Comparison of ENCODE assay signal across 12 cellular contexts in the genomic region with DNA sequence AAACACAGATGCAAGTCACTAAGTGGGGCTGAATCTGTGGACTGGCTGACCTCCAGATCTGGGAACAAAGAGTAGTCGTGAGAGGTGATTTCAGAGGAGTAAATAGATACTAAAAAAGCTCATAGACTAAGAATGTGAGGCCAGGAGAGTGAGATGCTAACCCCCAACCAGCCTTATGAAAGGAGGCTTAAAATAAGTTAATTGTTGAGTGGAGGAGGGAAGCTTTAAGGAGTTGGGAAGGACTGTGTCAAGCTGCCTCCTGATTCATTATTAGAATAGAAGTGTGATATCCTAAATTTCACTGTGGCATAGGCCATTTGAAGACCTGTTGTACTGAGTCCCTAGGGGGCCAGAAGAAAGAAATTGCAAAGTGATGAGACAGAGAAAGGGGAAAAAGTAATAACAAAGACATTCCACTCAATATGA.
A peak's percentile ranks its signal among the peaks of the same experiment; 100 is the strongest.
DNase-seq lines count a peak whose midpoint lies in the region; ATAC-seq and TF ChIP-seq lines count a peak whose summit lies in the region.
"Had no signal": no experiment of that assay in that cellular context is flagged by ENCODE, and none has a peak within 500 bp of the region (broad histone marks: within the 10 kb centered on the region; RNA-seq: fewer than 3 reads in every experiment).

No MANE protein-coding gene starts in this region.

- H3K9me3 ChIP-seq in CD4-positive, alpha-beta T cell (ENCODE audit: control insufficient read depth, low read length) = no peaks in the 10 kb centered on the region
- H3K9me3 ChIP-seq in ectodermal cell (ENCODE audit: control insufficient read depth, low read length) = no peaks in the 10 kb centered on the region
- H3K9me3 ChIP-seq: pancreas had no signal

- H3K27me3 ChIP-seq in CD4-positive, alpha-beta T cell (ENCODE audit: control insufficient read depth, insufficient read depth, low read length) = no peaks in the 10 kb centered on the region
- H3K27me3 ChIP-seq in ectodermal cell (ENCODE audit: control insufficient read depth, insufficient read depth, low read length, poor library complexity, severe bottlenecking) = no peaks in the 10 kb centered on the region
- H3K27me3 ChIP-seq: pancreas had no signal

- no peak for DNase-seq in CD4-positive, alpha-beta T cell
- DNase-seq in Right ventricle myocardium inferior (ENCODE audit: missing footprints) = no peak
- no peak for DNase-seq in activated CD4-positive, alpha-beta T cell treated with anti-CD3 and anti-CD28 coated beads, Interleukin-2, amount 10 ng/mL, durations not matched to agents 7 days and 5 days
- DNase-seq: activated T-cell treated with anti-CD3 and anti-CD28 coated beads, Interleukin-2, amount 50 U/mL, for 48 hours; NCI-H446; pancreas; stimulated activated naive CD4-positive, alpha-beta T cell had no signal

- intact Hi-C loops in CD4-positive, alpha-beta T cell (cut with DNase I, micrococcal nuclease) = no loop called here
- intact Hi-C loops in Right ventricle myocardium inferior (cut with DNase I) = no loop called here

- H3K4me3 ChIP-seq in ectodermal cell (ENCODE audit: insufficient read depth, low read depth, low read length) = no peak overlapping the region
- H3K4me3 ChIP-seq: pancreas had no signal

- no peaks in the 10 kb centered on the region for H3K27me3 Mint-ChIP-seq in CD4-positive, alpha-beta T cell
- H3K27me3 Mint-ChIP-seq in IgD-negative memory B cell (no peaks in the 10 kb centered on the region), nephron (ENCODE audit: low read depth) (no peaks in the 10 kb centered on the region)
- H3K27me3 Mint-ChIP-seq in activated CD4-positive, alpha-beta T cell treated with anti-CD3 and anti-CD28 coated beads, Interleukin-2, amount 10 ng/mL, durations not matched to agents 7 days and 5 days = no peaks in the 10 kb centered on the region

- 13 to 19% methylated on average over 1 of the region's 1 CpG for WGBS in ectodermal cell, 2 experiments

- CTCF ChIA-PET in CD4-positive, alpha-beta T cell (lab: Charles Lee) = no interaction called here
- CTCF ChIA-PET in activated CD4-positive, alpha-beta T cell treated with anti-CD3 and anti-CD28 coated beads, Interleukin-2, amount 10 ng/mL, durations not matched to agents 7 days and 5 days (lab: Charles Lee) = interaction anchor here (0.5 to 1.5 kb wide), 6 partner anchors 15 to 557 kb away, joined by 3 to 6 read pairs (median 4); no protein-coding TSS in a partner anchor

- no peak overlapping the region for H3K4me3 Mint-ChIP-seq in CD4-positive, alpha-beta T cell
- H3K4me3 Mint-ChIP-seq in IgD-negative memory B cell (no peak overlapping the region), nephron (no peak overlapping the region)
- H3K4me3 Mint-ChIP-seq in activated CD4-positive, alpha-beta T cell treated with anti-CD3 and anti-CD28 coated beads, Interleukin-2, amount 10 ng/mL, durations not matched to agents 7 days and 5 days = no peak overlapping the region

- no peaks in the 10 kb centered on the region for H3K9me3 Mint-ChIP-seq in CD4-positive, alpha-beta T cell
- no peaks in the 10 kb centered on the region for H3K9me3 Mint-ChIP-seq in IgD-negative memory B cell
- no peaks in the 10 kb centered on the region for H3K9me3 Mint-ChIP-seq in nephron
- no peaks in the 10 kb centered on the region for H3K9me3 Mint-ChIP-seq in activated CD4-positive, alpha-beta T cell treated with anti-CD3 and anti-CD28 coated beads, Interleukin-2, amount 10 ng/mL, durations not matched to agents 7 days and 5 days

- H3K36me3 Mint-ChIP-seq in CD4-positive, alpha-beta T cell (ENCODE audit: low read depth) = peaks cover 38% of the 10 kb centered on the region
- H3K36me3 Mint-ChIP-seq in IgD-negative memory B cell = peaks cover 7% of the 10 kb centered on the region
- H3K36me3 Mint-ChIP-seq in nephron (ENCODE audit: low read depth) = peaks cover 18% of the 10 kb centered on the region
- H3K36me3 Mint-ChIP-seq in activated CD4-positive, alpha-beta T cell treated with anti-CD3 and anti-CD28 coated beads, Interleukin-2, amount 10 ng/mL, durations not matched to agents 7 days and 5 days (ENCODE audit: low read depth) = peaks cover 10% of the 10 kb centered on the region

- peaks cover 7% of the 10 kb centered on the region for H3K4me1 ChIP-seq in ectodermal cell (ENCODE audit: control insufficient read depth, insufficient read depth, low read length)
- H3K4me1 ChIP-seq: pancreas had no signal

- H3K36me3 ChIP-seq in ectodermal cell (ENCODE audit: control insufficient read depth, insufficient read depth, low read length) = no peaks in the 10 kb centered on the region
- H3K36me3 ChIP-seq: pancreas had no signal

- H3K27ac ChIP-seq in CD4-positive, alpha-beta T cell (ENCODE audit: low read depth, low read length) = no peak overlapping the region
- H3K27ac ChIP-seq in ectodermal cell (ENCODE audit: insufficient read depth, low read depth, low read length, poor library complexity, severe bottlenecking) = peak overlapping the region; percentile 69
- H3K27ac ChIP-seq: pancreas had no signal

- H3K27ac Mint-ChIP-seq in CD4-positive, alpha-beta T cell = peak overlapping the region; percentile 54
- H3K27ac Mint-ChIP-seq in IgD-negative memory B cell (peak overlapping the region in 2 of 3 donors; percentile 18 to 67), nephron (peak overlapping the region; percentile 34 to 72 (median 60))
- H3K27ac Mint-ChIP-seq in activated CD4-positive, alpha-beta T cell treated with anti-CD3 and anti-CD28 coated beads, Interleukin-2, amount 10 ng/mL, durations not matched to agents 7 days and 5 days = no peak overlapping the region

- no peak for TF ChIP-seq CTCF in CD4-positive, alpha-beta T cell (IDR thresholded peaks at IDR 0.05)
- TF ChIP-seq CTCF in nephron (IDR thresholded peaks at IDR 0.05; ENCODE audit: unreplicated experiment in 3 of 3) = no peak

- no peak for ATAC-seq in CD4-positive, alpha-beta T cell (ENCODE audit: poor library complexity)
- ATAC-seq in GM21528 (IDR thresholded peaks at IDR 0.05; ENCODE audit: low FRiP score, unreplicated experiment) = no peak
- no peak for ATAC-seq in Right ventricle myocardium inferior
- no peak for ATAC-seq in GM21786 (IDR thresholded peaks at IDR 0.05; ENCODE audit: unreplicated experiment)

- H3K4me1 Mint-ChIP-seq in CD4-positive, alpha-beta T cell (ENCODE audit: low read depth) = peaks cover 27% of the 10 kb centered on the region
- H3K4me1 Mint-ChIP-seq in IgD-negative memory B cell (no peaks in the 10 kb centered on the region), nephron (peaks cover 22% of the 10 kb centered on the region)
- H3K4me1 Mint-ChIP-seq in activated CD4-positive, alpha-beta T cell treated with anti-CD3 and anti-CD28 coated beads, Interleukin-2, amount 10 ng/mL, durations not matched to agents 7 days and 5 days = peaks cover 3% of the 10 kb centered on the region

- POLR2A ChIA-PET in CD4-positive, alpha-beta T cell (lab: Charles Lee) = no interaction called here
- POLR2A ChIA-PET in activated CD4-positive, alpha-beta T cell treated with anti-CD3 and anti-CD28 coated beads, Interleukin-2, amount 10 ng/mL, durations not matched to agents 7 days and 5 days (lab: Charles Lee) = no interaction called here
